In the genomic region with DNA sequence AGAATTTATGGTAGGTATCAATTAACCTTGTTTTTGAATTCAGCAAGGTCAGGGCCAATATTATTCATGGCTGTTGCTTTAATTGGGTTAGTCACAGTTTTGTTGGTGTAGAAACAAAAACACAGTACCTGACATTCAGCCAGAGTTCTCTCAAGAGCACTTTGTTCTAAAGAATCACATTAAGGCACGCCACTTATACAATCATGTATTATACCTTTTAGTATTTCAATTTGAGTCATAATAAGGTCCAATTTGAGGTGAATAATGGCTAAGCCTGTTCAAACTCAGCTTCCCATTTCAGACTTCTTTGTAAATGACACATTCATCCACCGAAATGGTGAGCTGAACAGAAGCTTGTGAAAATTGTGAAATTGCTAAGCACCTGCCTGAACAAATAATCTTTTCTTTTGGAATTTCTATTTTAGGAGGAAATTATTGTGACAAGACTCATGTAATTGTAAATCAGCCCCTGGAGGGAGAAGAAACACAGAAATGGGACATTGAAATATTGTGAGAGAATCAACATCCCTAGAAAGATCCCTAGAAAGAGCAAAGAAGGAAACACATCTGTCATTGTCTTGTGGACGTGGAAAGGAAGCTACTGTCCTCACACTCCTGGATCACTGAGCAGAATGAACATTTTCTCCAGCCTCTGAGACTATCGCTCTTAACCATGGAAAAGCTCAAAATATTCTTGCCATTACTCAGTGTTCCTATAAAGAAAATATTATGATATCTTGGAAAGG, we compare ENCODE assay signal across 15 cellular contexts. TPM values are rescaled to one million over a fixed set of nuclear protein-coding genes. Genes with fewer than 3 reads are reported as not detected.
DNase-seq lines count a peak whose midpoint lies in the region; TF ChIP-seq lines count a peak whose summit lies in the region.
"Had no signal": no experiment of that assay in that cellular context is flagged by ENCODE, and none has a peak within 500 bp of the region (broad histone marks: within the 10 kb centered on the region; RNA-seq: fewer than 3 reads in every experiment).

No MANE protein-coding gene starts in this region.

- H3K4me3 Mint-ChIP-seq in progenitor cell of endocrine pancreas (ENCODE audit: low read depth), result no peak overlapping the region
- H3K4me3 Mint-ChIP-seq: central memory CD8-positive, alpha-beta T cell had no signal

- H3K27ac Mint-ChIP-seq in progenitor cell of endocrine pancreas, result no peak overlapping the region

- H3K36me3 Mint-ChIP-seq in progenitor cell of endocrine pancreas (ENCODE audit: insufficient read depth), result peaks cover 15% of the 10 kb centered on the region

- no peaks in the 10 kb centered on the region for H3K9me3 Mint-ChIP-seq in progenitor cell of endocrine pancreas (ENCODE audit: low read depth)
- H3K9me3 Mint-ChIP-seq: central memory CD8-positive, alpha-beta T cell had no signal

- DNase-seq in NCI-H1092 treated with DMSO at 0.1 percent for 48 hours (lab: John Stamatoyannopoulos, UW) (peak; percentile 17), NCI-H1092 (lab: John Stamatoyannopoulos, UW) (no peak), COLO829 (ENCODE audit: low spot score) (peak; percentile 48), NCI-H2081 treated with DMSO at 0.1 percent for 48 hours (lab: John Stamatoyannopoulos, UW) (peak; percentile 90), astrocyte of the hippocampus (ENCODE audit: low read depth, low spot score) (peak; percentile 27), iPS-NIHi7 (ENCODE audit: extremely low spot score) (no peak), progenitor cell of endocrine pancreas (ENCODE audit: low spot score, unreplicated experiment) (no peak), RPMI8226 (no peak)
- DNase-seq: activated CD8-positive, alpha-beta memory T cell treated with anti-CD3 and anti-CD28 coated beads, Interleukin-2, amount 50 U/mL, for 48 hours; foreskin fibroblast; MM.1S; NCI-H526; sigmoid colon; WERI-Rb-1 had no signal

- H3K4me1 Mint-ChIP-seq in progenitor cell of endocrine pancreas (ENCODE audit: low read depth), result peaks cover 21% of the 10 kb centered on the region
- H3K4me1 Mint-ChIP-seq: central memory CD8-positive, alpha-beta T cell had no signal

- H3K27me3 Mint-ChIP-seq in progenitor cell of endocrine pancreas, result peaks cover 29% of the 10 kb centered on the region
- H3K27me3 Mint-ChIP-seq: central memory CD8-positive, alpha-beta T cell had no signal

- TF ChIP-seq CTCF in progenitor cell of endocrine pancreas (IDR thresholded peaks at IDR 0.05; ENCODE audit: unreplicated experiment), result no peak

RNA-seq across cellular contexts. Expression of a gene that starts 29.3 kb away (rescaled TPM):
- total RNA-seq in progenitor cell of endocrine pancreas, result 16.4 and 18.2 TPM in 2 replicates

Comparison
In these comparisons a context has a peak if more than half of its experiments do, and no peak if none do; other contexts are left out.
1. DNase-seq: peak in NCI-H1092 treated with DMSO at 0.1 percent for 48 hours (single experiment), COLO829 (single experiment), NCI-H2081 treated with DMSO at 0.1 percent for 48 hours (single experiment) and astrocyte of the hippocampus (single experiment); none in NCI-H1092 (single experiment), iPS-NIHi7 (single experiment), progenitor cell of endocrine pancreas (single experiment) and RPMI8226 (single experiment).